In the genomic region with DNA sequence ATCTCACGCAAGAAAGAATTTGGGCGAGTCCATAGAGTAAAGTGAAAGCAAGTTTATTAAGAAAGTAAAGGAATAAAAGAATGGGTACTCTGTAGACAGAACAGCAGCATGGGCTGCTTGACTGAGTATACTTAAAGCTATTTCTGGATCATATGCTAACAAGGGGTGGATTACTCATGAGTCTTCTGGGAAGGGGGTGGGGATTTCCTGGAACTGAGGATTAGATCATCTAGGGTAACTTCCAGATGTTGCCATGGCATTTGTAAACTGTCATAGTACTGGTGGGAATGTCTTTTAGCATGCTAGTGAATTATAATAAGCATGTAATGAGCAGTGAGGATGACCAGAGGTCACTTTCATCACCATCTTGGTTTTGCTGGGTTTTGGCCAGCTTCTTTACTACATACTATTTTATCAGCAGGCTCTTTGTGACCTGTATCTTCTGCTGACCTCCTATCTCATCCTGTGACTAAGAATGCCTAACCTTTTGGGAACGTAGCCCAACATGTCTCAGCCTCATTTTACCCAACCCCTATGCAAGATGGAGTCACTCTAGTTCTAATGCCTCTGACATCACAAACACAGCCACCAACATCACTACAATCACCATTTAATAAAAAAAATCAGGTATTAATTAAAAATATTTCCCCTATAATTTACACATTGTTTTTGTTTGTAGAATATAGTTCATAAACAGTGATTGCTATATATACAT, we compare ENCODE assay signal across 11 cellular contexts.
DNase-seq lines count a peak whose midpoint lies in the region; ATAC-seq and TF ChIP-seq lines count a peak whose summit lies in the region.
"Had no signal": no experiment of that assay in that cellular context is flagged by ENCODE, and none has a peak within 500 bp of the region (broad histone marks: within the 10 kb centered on the region; RNA-seq: fewer than 3 reads in every experiment).

No MANE protein-coding gene starts in this region.

- H3K4me3 Mint-ChIP-seq in activated T-helper 17 cell treated with anti-CD3 and anti-CD28 coated beads, Interleukin-2, amount 50 U/mL, for 72 hours = no peak overlapping the region
- H3K4me3 Mint-ChIP-seq: activated naive CD4-positive, alpha-beta T cell treated with anti-CD3 and anti-CD28 coated beads, Interleukin-2, amount 50 U/mL, for 24 hours; CD4-positive, alpha-beta memory T cell had no signal

- H3K4me1 Mint-ChIP-seq in activated T-helper 17 cell treated with anti-CD3 and anti-CD28 coated beads, Interleukin-2, amount 50 U/mL, for 72 hours = no peaks in the 10 kb centered on the region
- H3K4me1 Mint-ChIP-seq: activated naive CD4-positive, alpha-beta T cell treated with anti-CD3 and anti-CD28 coated beads, Interleukin-2, amount 50 U/mL, for 24 hours; CD4-positive, alpha-beta memory T cell had no signal

- no peak for TF ChIP-seq EP300 in stomach (IDR thresholded peaks at IDR 0.05)

- no peaks in the 10 kb centered on the region for H3K27me3 Mint-ChIP-seq in activated T-helper 17 cell treated with anti-CD3 and anti-CD28 coated beads, Interleukin-2, amount 50 U/mL, for 72 hours
- H3K27me3 Mint-ChIP-seq: activated naive CD4-positive, alpha-beta T cell treated with anti-CD3 and anti-CD28 coated beads, Interleukin-2, amount 50 U/mL, for 24 hours; CD4-positive, alpha-beta memory T cell had no signal

- no peaks in the 10 kb centered on the region for H3K9me3 ChIP-seq in right cardiac atrium (ENCODE audit: control insufficient read depth, low read length)
- no peaks in the 10 kb centered on the region for H3K9me3 ChIP-seq in stomach

- peak overlapping the region; percentile 2 for H3K27ac Mint-ChIP-seq in activated T-helper 17 cell treated with anti-CD3 and anti-CD28 coated beads, Interleukin-2, amount 50 U/mL, for 72 hours
- H3K27ac Mint-ChIP-seq: activated naive CD4-positive, alpha-beta T cell treated with anti-CD3 and anti-CD28 coated beads, Interleukin-2, amount 50 U/mL, for 24 hours; CD4-positive, alpha-beta memory T cell had no signal

- H3K4me1 ChIP-seq in right cardiac atrium (ENCODE audit: control insufficient read depth, insufficient read depth, low read length) (no peaks in the 10 kb centered on the region), stomach (no peaks in the 10 kb centered on the region)

- intact Hi-C loops in right cardiac atrium (cut with DNase I) (no loop called here), stomach (cut with DNase I; ENCODE audit: low total_unique reads) (no loop called here)

- H3K4me3 ChIP-seq in right cardiac atrium (ENCODE audit: low read length) = no peak overlapping the region
- no peak overlapping the region for H3K4me3 ChIP-seq in stomach

- no peak for TF ChIP-seq CTCF in stomach (IDR thresholded peaks at IDR 0.05)

- TF ChIP-seq POLR2A in stomach (IDR thresholded peaks at IDR 0.05) = no peak

- DNase-seq in activated CD4-positive, alpha-beta T cell treated with anti-CD3 and anti-CD28 coated beads, Interleukin-2, amount 50 U/mL, for 48 hours = peak; percentile 20 to 28
- DNase-seq in activated CD4-positive, alpha-beta T cell treated with anti-CD3 and anti-CD28 coated beads, Interleukin-2, amount 50 U/mL, for 1 hour = no peak
- DNase-seq in right cardiac atrium = peak in 1 of 3 donors; percentile 28
- no peak for DNase-seq in stomach
- no peak for DNase-seq in iPS-NIHi7 (ENCODE audit: extremely low spot score)
- no peak for DNase-seq in iPS-NIHi11 (ENCODE audit: low spot score)
- DNase-seq: CD4-positive, alpha-beta memory T cell; NCI-H748 treated with DMSO at 0.1 percent for 48 hours had no signal

- no peaks in the 10 kb centered on the region for H3K36me3 ChIP-seq in stomach

- H3K9me3 Mint-ChIP-seq in activated T-helper 17 cell treated with anti-CD3 and anti-CD28 coated beads, Interleukin-2, amount 50 U/mL, for 72 hours = peaks cover 4% of the 10 kb centered on the region
- H3K9me3 Mint-ChIP-seq: activated naive CD4-positive, alpha-beta T cell treated with anti-CD3 and anti-CD28 coated beads, Interleukin-2, amount 50 U/mL, for 24 hours had no signal

- peak; percentile 83 for ATAC-seq in activated T-helper 17 cell treated with anti-CD3 and anti-CD28 coated beads, Interleukin-2, amount 50 U/mL, for 72 hours (replicated peaks)
- peak; percentile 83 to 98 for ATAC-seq in right cardiac atrium
- no peak for ATAC-seq in HG02885 (IDR thresholded peaks at IDR 0.05; ENCODE audit: poor library complexity, unreplicated experiment)

- H3K27ac ChIP-seq in right cardiac atrium (ENCODE audit: low read length) (no peak overlapping the region), stomach (peak overlapping the region in 3 of 5 donors; percentile 29 to 52 (median 39))

- 59% methylated on average over 3 of the region's 3 CpGs for WGBS in right cardiac atrium
- 47 to 77% (median 50%) methylated on average over 3 of the region's 3 CpGs for WGBS in stomach, 5 donors

- H3K27me3 ChIP-seq in right cardiac atrium (ENCODE audit: control insufficient read depth, insufficient read depth) = no peaks in the 10 kb centered on the region
- no peaks in the 10 kb centered on the region for H3K27me3 ChIP-seq in stomach

- H3K36me3 Mint-ChIP-seq in activated T-helper 17 cell treated with anti-CD3 and anti-CD28 coated beads, Interleukin-2, amount 50 U/mL, for 72 hours (ENCODE audit: low read depth) = no peaks in the 10 kb centered on the region
- H3K36me3 Mint-ChIP-seq: activated naive CD4-positive, alpha-beta T cell treated with anti-CD3 and anti-CD28 coated beads, Interleukin-2, amount 50 U/mL, for 24 hours; CD4-positive, alpha-beta memory T cell had no signal

Comparison
In these comparisons a context has a peak if more than half of its experiments do, and no peak if none do; other contexts are left out.
1. DNase-seq: peak in activated CD4-positive, alpha-beta T cell treated with anti-CD3 and anti-CD28 coated beads, Interleukin-2, amount 50 U/mL, for 48 hours (2 of 2); none in activated CD4-positive, alpha-beta T cell treated with anti-CD3 and anti-CD28 coated beads, Interleukin-2, amount 50 U/mL, for 1 hour (single experiment), stomach (single experiment), iPS-NIHi7 (single experiment) and iPS-NIHi11 (single experiment).